ENCODE assay signal across 8 cellular contexts in genomic region chr1:207823880-207824566, GRCh38.
A peak's percentile ranks its signal among the peaks of the same experiment; 100 is the strongest.
DNase-seq lines count a peak whose midpoint lies in the region; ATAC-seq, FAIRE-seq and TF ChIP-seq lines count a peak whose summit lies in the region.

No MANE protein-coding gene starts in this region.

- peak; percentile 24 for ATAC-seq in GM19035 (IDR thresholded peaks at IDR 0.05; ENCODE audit: unreplicated experiment)
- peak; percentile 60 for ATAC-seq in WTC11

- peaks cover 24 to 41% of the 10 kb centered on the region in 2 donors for H3K4me1 ChIP-seq in breast epithelium
- H3K4me1 ChIP-seq in small intestine (ENCODE audit: control insufficient read depth in 2 of 2, insufficient read depth in 1 of 2, low read depth in 1 of 2, low read length in 1 of 2): peaks cover 10 to 19% of the 10 kb centered on the region in 2 donors

- TF ChIP-seq POLR2A in breast epithelium (IDR thresholded peaks at IDR 0.05): peak; percentile 97

- no peak overlapping the region for H3K4me3 Mint-ChIP-seq in WTC11

- no peaks in the 10 kb centered on the region for H3K9me3 ChIP-seq in breast epithelium
- no peaks in the 10 kb centered on the region for H3K9me3 ChIP-seq in small intestine (ENCODE audit: control insufficient read depth, low read depth)

- H3K4me3 ChIP-seq in breast epithelium (peak overlapping the region; percentile 76 to 82 (median 81)), small intestine (ENCODE audit: low read depth in 1 of 2, low read length in 2 of 2) (peak overlapping the region; percentile 20 to 79)

- POLR2A ChIA-PET in WTC11 (lab: Charles Lee): no interaction called here

- TF ChIP-seq CTCF in WTC11 (IDR thresholded peaks at IDR 0.05): peak; percentile 21; the same call in 1 of the 2 replicates
- TF ChIP-seq CTCF in breast epithelium (IDR thresholded peaks at IDR 0.05): peak; percentile 99 to 100 (median 100)

- H3K27ac ChIP-seq in breast epithelium: peak overlapping the region; percentile 98
- peak overlapping the region; percentile 84 to 94 for H3K27ac ChIP-seq in small intestine (ENCODE audit: low read depth in 1 of 2, low read length in 1 of 2)

- DNase-seq in AG20443 (ENCODE audit: low spot score) (peak; percentile 87), HTR-8/SVneo (ENCODE audit: insufficient read length, low spot score) (peak; percentile 69), WTC11 (ENCODE audit: low spot score) (peak; percentile 32), breast epithelium (ENCODE audit: low spot score in 2 of 2) (peak; percentile 92 to 93), iris pigment epithelial cell (ENCODE audit: low read depth) (peak; percentile 99), small intestine (peak; percentile 91), NCI-H1048 (lab: John Stamatoyannopoulos, UW) (no peak)

- no peaks in the 10 kb centered on the region for H3K9me3 Mint-ChIP-seq in WTC11

- no peaks in the 10 kb centered on the region for H3K27me3 Mint-ChIP-seq in WTC11 (ENCODE audit: low read depth)

- intact Hi-C loops in breast epithelium (cut with DNase I; ENCODE audit: low total_unique reads): no loop called here

- H3K36me3 Mint-ChIP-seq in WTC11: no peaks in the 10 kb centered on the region

- H3K4me1 Mint-ChIP-seq in WTC11: peaks cover 22% of the 10 kb centered on the region

- H3K27me3 ChIP-seq in breast epithelium (no peaks in the 10 kb centered on the region), small intestine (ENCODE audit: control insufficient read depth in 2 of 2, insufficient read depth in 2 of 2, low read length in 2 of 2) (no peaks in the 10 kb centered on the region)

- WGBS in small intestine, 3 donors: 1 to 17% (median 12%) methylated on average over 7 to 9 of the region's 9 CpGs

- no peaks in the 10 kb centered on the region for H3K36me3 ChIP-seq in breast epithelium
- no peaks in the 10 kb centered on the region for H3K36me3 ChIP-seq in small intestine (ENCODE audit: control insufficient read depth in 2 of 2, insufficient read depth in 2 of 2, low read length in 2 of 2)

- no peak overlapping the region for H3K27ac Mint-ChIP-seq in WTC11

- CTCF ChIA-PET in WTC11 (lab: Charles Lee): interaction anchor here (0.6 to 3.0 kb wide), 29 partner anchors 9 to 767 kb away, joined by 3 to 46 read pairs (median 3); partner anchors contain the start of gene CD34

- FAIRE-seq in HTR-8/SVneo (lab: Jason Lieb, UNC) (no peak), small intestine (lab: Jason Lieb, UNC) (no peak)

TF ChIP-seq in WTC11, 78 proteins besides CTCF, POLR2A, EP300 and RAD21:
- TF ChIP-seq, protein P1, sequence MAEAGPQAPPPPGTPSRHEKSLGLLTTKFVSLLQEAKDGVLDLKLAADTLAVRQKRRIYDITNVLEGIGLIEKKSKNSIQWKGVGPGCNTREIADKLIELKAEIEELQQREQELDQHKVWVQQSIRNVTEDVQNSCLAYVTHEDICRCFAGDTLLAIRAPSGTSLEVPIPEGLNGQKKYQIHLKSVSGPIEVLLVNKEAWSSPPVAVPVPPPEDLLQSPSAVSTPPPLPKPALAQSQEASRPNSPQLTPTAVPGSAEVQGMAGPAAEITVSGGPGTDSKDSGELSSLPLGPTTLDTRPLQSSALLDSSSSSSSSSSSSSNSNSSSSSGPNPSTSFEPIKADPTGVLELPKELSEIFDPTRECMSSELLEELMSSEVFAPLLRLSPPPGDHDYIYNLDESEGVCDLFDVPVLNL (CRISPR knock-in tag; IDR thresholded peaks at IDR 0.05; ENCODE audit: borderline replicate concordance, low read depth): no peak
- TF ChIP-seq ESRRA (CRISPR knock-in tag; IDR thresholded peaks at IDR 0.05; ENCODE audit: borderline replicate concordance) (no peak), HMGXB4 (CRISPR knock-in tag; IDR thresholded peaks at IDR 0.05) (peak; percentile 41; the same call in 1 of the 2 replicates)
